Comparison of ENCODE assay signal across 8 cellular contexts in the genomic region with DNA sequence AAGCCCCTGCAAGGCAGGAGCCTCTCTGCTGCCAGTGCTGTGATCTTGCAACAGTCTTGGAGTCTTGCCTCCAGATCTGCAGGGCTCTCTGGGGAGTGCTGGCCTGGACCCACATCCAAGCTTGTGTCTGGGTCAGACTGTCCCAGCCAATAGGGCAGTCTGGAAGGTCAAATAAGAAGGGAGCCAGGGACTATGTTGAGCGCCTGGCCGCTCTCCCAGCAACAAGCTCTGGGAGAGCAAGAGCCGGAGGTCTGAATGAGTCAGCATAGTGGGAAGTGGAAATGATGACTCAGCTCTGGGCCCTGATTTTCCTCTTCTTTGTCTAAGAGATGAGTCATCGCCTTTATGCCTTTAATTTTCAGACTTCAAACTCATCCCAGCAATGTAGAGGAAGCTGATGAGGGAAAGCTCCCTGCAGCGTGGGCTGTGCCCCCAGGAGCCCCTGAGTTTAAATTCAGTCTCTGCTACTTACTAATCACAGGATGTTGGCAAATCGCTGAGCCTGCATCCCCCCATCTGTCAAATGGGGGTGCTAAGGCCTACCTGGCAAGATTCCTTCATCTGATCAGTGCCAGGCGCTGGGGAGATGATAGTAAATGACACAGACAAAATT. TPM values are rescaled to one million over a fixed set of nuclear protein-coding genes. Genes with fewer than 3 reads are reported as not detected.
DNase-seq lines count a peak whose midpoint lies in the region; ATAC-seq and TF ChIP-seq lines count a peak whose summit lies in the region.

No MANE protein-coding gene starts in this region.

- H3K4me3 Mint-ChIP-seq in CD14-positive monocyte, result peak overlapping the region in 1 of 2 donors; percentile 73

- peak; percentile 60 for ATAC-seq in GM21367 (IDR thresholded peaks at IDR 0.05; ENCODE audit: unreplicated experiment)
- ATAC-seq in body of pancreas, result peak; percentile 96
- ATAC-seq in HG03521 (IDR thresholded peaks at IDR 0.05; ENCODE audit: unreplicated experiment), result no peak

- H3K9ac ChIP-seq in HUES64 (ENCODE audit: low read depth, low read length), result peak overlapping the region; percentile 71; the same call in 1 of the 2 replicates
- H3K9ac ChIP-seq in iPS-20b (ENCODE audit: low read depth, low read length), result peak overlapping the region; percentile 57; the same call in 1 of the 2 replicates
- peak overlapping the region; percentile 70 for H3K9ac ChIP-seq in smooth muscle cell (ENCODE audit: low read depth)

- peaks cover 0 to 2% of the 10 kb centered on the region in 2 donors for H3K36me3 Mint-ChIP-seq in CD14-positive monocyte

- H3K4me3 ChIP-seq in HUES64 (ENCODE audit: low read length), result no peak overlapping the region
- H3K4me3 ChIP-seq in body of pancreas, result no peak overlapping the region
- no peak overlapping the region for H3K4me3 ChIP-seq in iPS-20b (ENCODE audit: low read length)
- H3K4me3 ChIP-seq in smooth muscle cell, result no peak overlapping the region

- H3K27ac ChIP-seq in HUES64 (ENCODE audit: low read depth, low read length) (peak overlapping the region; percentile 90), body of pancreas (peak overlapping the region in 2 of 4 donors; percentile 52 to 69), iPS-20b (ENCODE audit: low read length) (peak overlapping the region; percentile 20), smooth muscle cell (ENCODE audit: low read depth) (peak overlapping the region; percentile 99)

- H3K27ac Mint-ChIP-seq in CD14-positive monocyte, result peak overlapping the region; percentile 61 to 91 (median 75)

- DNase-seq in CD14-positive monocyte (ENCODE audit: low spot score) (peak; percentile 88), SW 1271 (lab: John Stamatoyannopoulos, UW) (peak; percentile 90 to 96), body of pancreas (peak; percentile 76 to 94 (median 88)), smooth muscle cell (lab: John Stamatoyannopoulos, UW; ENCODE audit: unreplicated experiment) (peak; percentile 37)

- H3K9me3 ChIP-seq in HUES64 (ENCODE audit: insufficient read depth, low read depth, low read length) (no peaks in the 10 kb centered on the region), body of pancreas (no peaks in the 10 kb centered on the region), iPS-20b (ENCODE audit: insufficient read depth, low read depth, low read length) (no peaks in the 10 kb centered on the region), smooth muscle cell (replicated peaks; ENCODE audit: low read depth) (no peaks in the 10 kb centered on the region)

- no peaks in the 10 kb centered on the region for H3K36me3 ChIP-seq in HUES64 (ENCODE audit: insufficient read depth, low read length)
- no peaks in the 10 kb centered on the region for H3K36me3 ChIP-seq in body of pancreas (replicated peaks in 1 of 2; ENCODE audit: insufficient read depth in 1 of 2, low read depth in 2 of 2)
- H3K36me3 ChIP-seq in iPS-20b (ENCODE audit: insufficient read depth, low read depth, low read length), result no peaks in the 10 kb centered on the region
- no peaks in the 10 kb centered on the region for H3K36me3 ChIP-seq in smooth muscle cell (ENCODE audit: low read depth)

- no peaks in the 10 kb centered on the region for H4K20me1 ChIP-seq in smooth muscle cell (ENCODE audit: low read depth)

- H3K27me3 ChIP-seq in HUES64 (ENCODE audit: insufficient read depth, low read length) (no peaks in the 10 kb centered on the region), body of pancreas (no peaks in the 10 kb centered on the region), iPS-20b (ENCODE audit: insufficient read depth, low read length) (no peaks in the 10 kb centered on the region), smooth muscle cell (ENCODE audit: low read depth) (no peaks in the 10 kb centered on the region)

- TF ChIP-seq CTCF in CD14-positive monocyte (IDR thresholded peaks at IDR 0.05) (no peak), body of pancreas (IDR thresholded peaks at IDR 0.05) (no peak), smooth muscle cell (IDR thresholded peaks at IDR 0.05; ENCODE audit: borderline replicate concordance, insufficient read depth, poor library complexity, severe bottlenecking) (no peak)

- 38% methylated on average over 7 of the region's 7 CpGs for WGBS in HUES64
- 31 to 36% methylated on average over 5 to 7 of the region's 7 CpGs for WGBS in body of pancreas, 2 donors
- WGBS in smooth muscle cell (ENCODE audit: low lambda C conversion rate), result 11% methylated on average over 7 of the region's 7 CpGs

- H3K79me2 ChIP-seq in smooth muscle cell (ENCODE audit: low read depth), result no peaks in the 10 kb centered on the region

- H3K27me3 Mint-ChIP-seq in CD14-positive monocyte (ENCODE audit: low read depth in 3 of 3), result peaks cover 8 to 22% (median 20%) of the 10 kb centered on the region in 3 donors

- H3K4me1 ChIP-seq in HUES64 (ENCODE audit: insufficient read depth, low read length) (peaks cover 13% of the 10 kb centered on the region; the same call in 1 of the 2 replicates), body of pancreas (peaks cover 10% of the 10 kb centered on the region), iPS-20b (ENCODE audit: insufficient read depth, low read length) (peaks cover 17% of the 10 kb centered on the region; the same call in 1 of the 2 replicates), smooth muscle cell (ENCODE audit: low read depth) (peaks cover 9% of the 10 kb centered on the region)

- H3K4me1 Mint-ChIP-seq in CD14-positive monocyte, result peaks cover 14% of the 10 kb centered on the region

- no peak overlapping the region for H2AFZ ChIP-seq in smooth muscle cell (ENCODE audit: low read depth)

- H3F3A ChIP-seq in smooth muscle cell (ENCODE audit: low read depth), result peaks cover 19% of the 10 kb centered on the region

- no peak for TF ChIP-seq POLR2A in body of pancreas (IDR thresholded peaks at IDR 0.05)

- peaks cover 0 to 14% (median 3%) of the 10 kb centered on the region in 7 donors for H3K9me3 Mint-ChIP-seq in CD14-positive monocyte

- intact Hi-C loops in CD14-positive monocyte (cut with micrococcal nuclease), result no loop called here
- intact Hi-C loops in body of pancreas (cut with DNase I), result no loop called here

- peak overlapping the region; percentile 66 for H3K4me2 ChIP-seq in smooth muscle cell

RNA-seq across cellular contexts. Expression of gene HAPSTR1, which starts 43.6 kb away (rescaled TPM):
- polyA plus RNA-seq in CD14-positive monocyte, result 10 to 100 TPM in 1 of 2 donors, 1 to 10 TPM in 1; 7.2 to 11.1 TPM
- polyA plus RNA-seq in HUES64 (2013, experiment 1 of 2), result 29.9 TPM
- 27.1 TPM for polyA plus RNA-seq in HUES64 (2013, experiment 2 of 2)
- 10 to 100 TPM; 31.9 to 32.6 TPM for total RNA-seq in body of pancreas
- 77.5 and 86.7 TPM in 2 replicates for total RNA-seq in smooth muscle cell
- 26.7 and 29.1 TPM in 2 replicates for polyA plus RNA-seq in smooth muscle cell

Comparison
In these comparisons a context has a peak if more than half of its experiments do, and no peak if none do; other contexts are left out.
1. DNase-seq: peak in every context shown above with its lines; median percentile 93 in SW 1271; 88 in CD14-positive monocyte; 88 in body of pancreas; 37 in smooth muscle cell.